In the genomic region with DNA sequence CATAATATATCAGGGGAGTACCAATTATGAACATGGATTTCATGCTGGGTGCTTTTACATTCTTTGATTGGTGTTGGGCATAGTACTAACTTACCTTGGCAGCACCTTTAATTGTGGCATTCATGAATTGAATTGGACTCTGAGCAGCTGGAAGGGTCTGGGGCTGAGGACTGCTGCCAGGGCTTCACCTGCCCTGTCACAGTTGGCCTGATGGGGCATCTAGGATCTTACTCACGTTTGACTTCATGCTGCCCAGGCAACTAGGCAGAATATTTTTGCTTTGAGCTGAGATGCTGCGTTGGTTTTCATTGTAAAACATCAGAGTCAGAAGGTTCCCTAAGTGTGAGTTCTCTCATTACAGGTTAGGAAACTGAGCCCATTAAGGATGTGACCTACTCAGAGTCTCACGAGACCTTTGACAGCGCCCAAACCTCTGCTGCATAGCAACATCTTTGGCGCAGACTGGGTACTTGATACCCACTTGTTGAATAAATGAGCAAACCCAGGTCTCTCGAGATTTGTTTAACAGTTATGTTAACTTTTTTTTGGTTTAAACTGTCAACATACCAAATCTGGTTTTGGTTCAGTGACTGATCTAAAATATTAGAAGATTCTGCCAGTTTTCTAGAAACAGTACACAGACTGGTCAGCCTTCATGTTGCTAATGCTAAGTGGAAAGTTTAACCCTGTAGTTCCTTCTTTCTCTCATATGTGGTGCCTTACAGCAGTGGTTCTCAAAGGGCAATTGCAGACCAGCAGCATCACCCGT, we compare ENCODE assay signal across 14 cellular contexts.
A peak's percentile ranks its signal among the peaks of the same experiment; 100 is the strongest.
DNase-seq lines count a peak whose midpoint lies in the region; ATAC-seq and TF ChIP-seq lines count a peak whose summit lies in the region.
"Had no signal": no experiment of that assay in that cellular context is flagged by ENCODE, and none has a peak within 500 bp of the region (broad histone marks: within the 10 kb centered on the region; RNA-seq: fewer than 3 reads in every experiment).

No MANE protein-coding gene starts in this region.

- H3K4me1 ChIP-seq in heart right ventricle (peaks cover 16 to 80% (median 61%) of the 10 kb centered on the region in 9 donors), muscle layer of duodenum (ENCODE audit: control insufficient read depth in 1 of 2, insufficient read depth in 2 of 2, low read length in 2 of 2) (peaks cover 35 to 62% of the 10 kb centered on the region in 2 donors), aorta (ENCODE audit: control insufficient read depth in 1 of 2, insufficient read depth in 2 of 2, low read length in 2 of 2) (peaks cover 0 to 9% of the 10 kb centered on the region in 2 donors)

- no peaks in the 10 kb centered on the region for H3K9me3 ChIP-seq in heart right ventricle
- H3K9me3 ChIP-seq in muscle layer of duodenum (ENCODE audit: control insufficient read depth in 1 of 2, low read length in 2 of 2): no peaks in the 10 kb centered on the region
- no peaks in the 10 kb centered on the region for H3K9me3 ChIP-seq in aorta (ENCODE audit: control insufficient read depth, low read length)
- no peaks in the 10 kb centered on the region for H3K9me3 ChIP-seq in T-helper 17 cell (ENCODE audit: control insufficient read depth, low read length, poor library complexity, severe bottlenecking)

- H3K27ac Mint-ChIP-seq in chondrocyte (ENCODE audit: unreplicated experiment) (peak overlapping the region; percentile 59), T-helper 17 cell (no peak overlapping the region)
- H3K27ac Mint-ChIP-seq: activated naive CD8-positive, alpha-beta T cell treated with anti-CD3 and anti-CD28 coated beads, Interleukin-2, amount 50 U/mL, for 24 hours had no signal

- no peaks in the 10 kb centered on the region for H3K9me3 Mint-ChIP-seq in chondrocyte (ENCODE audit: low read depth)
- H3K9me3 Mint-ChIP-seq: activated naive CD8-positive, alpha-beta T cell treated with anti-CD3 and anti-CD28 coated beads, Interleukin-2, amount 50 U/mL, for 24 hours; central memory CD8-positive, alpha-beta T cell; naive B cell had no signal

- peak overlapping the region in 6 of 10 donors; percentile 58 to 75 (median 65) for H3K27ac ChIP-seq in heart right ventricle
- H3K27ac ChIP-seq in muscle layer of duodenum (ENCODE audit: low read length): peak overlapping the region; percentile 85
- peak overlapping the region; percentile 61 to 84 for H3K27ac ChIP-seq in aorta (ENCODE audit: low read depth in 1 of 2, low read length in 2 of 2)

- H3K4me3 Mint-ChIP-seq in chondrocyte (ENCODE audit: unreplicated experiment) (no peak overlapping the region), T-helper 17 cell (no peak overlapping the region)
- H3K4me3 Mint-ChIP-seq: activated naive CD8-positive, alpha-beta T cell treated with anti-CD3 and anti-CD28 coated beads, Interleukin-2, amount 50 U/mL, for 24 hours; central memory CD8-positive, alpha-beta T cell had no signal

- H3K4me1 Mint-ChIP-seq in chondrocyte (ENCODE audit: low read depth) (peaks cover 53% of the 10 kb centered on the region), T-helper 17 cell (peaks cover 4% of the 10 kb centered on the region)
- H3K4me1 Mint-ChIP-seq: activated naive CD8-positive, alpha-beta T cell treated with anti-CD3 and anti-CD28 coated beads, Interleukin-2, amount 50 U/mL, for 24 hours had no signal

- intact Hi-C loops in heart right ventricle (cut with DNase I): no loop called here
- intact Hi-C loops in left ventricle myocardium superior (cut with micrococcal nuclease): no loop called here
- intact Hi-C loops in aorta (cut with DNase I): no loop called here

- no peak for TF ChIP-seq CTCF in heart right ventricle (IDR thresholded peaks at IDR 0.05)
- no peak for TF ChIP-seq CTCF in chondrocyte (IDR thresholded peaks at IDR 0.05)

- H3K4me3 ChIP-seq in heart right ventricle (no peak overlapping the region), muscle layer of duodenum (ENCODE audit: low read depth in 1 of 2, low read length in 2 of 2) (no peak overlapping the region), aorta (ENCODE audit: low read length in 2 of 2) (no peak overlapping the region)

- H3K36me3 Mint-ChIP-seq in chondrocyte (ENCODE audit: low read depth) (peaks cover 1% of the 10 kb centered on the region), T-helper 17 cell (ENCODE audit: low read depth) (peaks cover 2% of the 10 kb centered on the region)

- WGBS in heart right ventricle, 2 donors: 67 to 76% methylated on average over 7 of the region's 7 CpGs
- 10 to 16% methylated on average over 7 of the region's 7 CpGs for whole genome bisulfite sequencing in aorta, 2 donors

- ATAC-seq in heart right ventricle: no peak
- no peak for ATAC-seq in left ventricle myocardium superior
- no peak for ATAC-seq in aorta (ENCODE audit: low FRiP score)
- ATAC-seq in HG03378 (IDR thresholded peaks at IDR 0.05; ENCODE audit: unreplicated experiment): no peak
- ATAC-seq in T-helper 17 cell: no peak
- ATAC-seq: activated naive CD8-positive, alpha-beta T cell treated with anti-CD3 and anti-CD28 coated beads, Interleukin-2, amount 50 U/mL, for 24 hours; SK-N-SH treated with all-trans-retinoic acid at 6 μM for 48 hours had no signal

- H3K27me3 Mint-ChIP-seq in chondrocyte (ENCODE audit: low read depth) (no peaks in the 10 kb centered on the region), T-helper 17 cell (no peaks in the 10 kb centered on the region)
- H3K27me3 Mint-ChIP-seq: activated naive CD8-positive, alpha-beta T cell treated with anti-CD3 and anti-CD28 coated beads, Interleukin-2, amount 50 U/mL, for 24 hours; central memory CD8-positive, alpha-beta T cell; naive B cell had no signal

- H3K27me3 ChIP-seq in heart right ventricle: no peaks in the 10 kb centered on the region
- no peaks in the 10 kb centered on the region for H3K27me3 ChIP-seq in muscle layer of duodenum (ENCODE audit: low read depth, low read length)
- no peaks in the 10 kb centered on the region for H3K27me3 ChIP-seq in aorta (ENCODE audit: control insufficient read depth in 1 of 2, insufficient read depth in 2 of 2, low read length in 1 of 2)

- DNase-seq in heart right ventricle: no peak
- no peak for DNase-seq in left ventricle myocardium superior
- DNase-seq in chondrocyte (ENCODE audit: low spot score): no peak
- DNase-seq in aorta: no peak
- no peak for DNase-seq in T-helper 17 cell
- no peak for DNase-seq in cortex of kidney (lab: John Stamatoyannopoulos, UW)
- DNase-seq: activated naive CD8-positive, alpha-beta T cell treated with anti-CD3 and anti-CD28 coated beads, Interleukin-2, amount 50 U/mL, for 24 hours; activated T-cell treated with anti-CD3 and anti-CD28 coated beads, Interleukin-2, amount 50 U/mL, for 48 hours; naive B cell; NCI-H446 treated with DMSO at 0.1 percent for 48 hours had no signal

- peaks cover 0 to 34% (median 0%) of the 10 kb centered on the region in 9 donors for H3K36me3 ChIP-seq in heart right ventricle
- peaks cover 0 to 3% of the 10 kb centered on the region in 2 donors for H3K36me3 ChIP-seq in muscle layer of duodenum (ENCODE audit: control insufficient read depth in 1 of 2, insufficient read depth in 2 of 2, low read length in 2 of 2)
- H3K36me3 ChIP-seq in aorta (ENCODE audit: control insufficient read depth in 1 of 2, insufficient read depth in 2 of 2, low read length in 1 of 2): no peaks in the 10 kb centered on the region
